Comparison of ENCODE assay signal across 21 cellular contexts in the genomic region with DNA sequence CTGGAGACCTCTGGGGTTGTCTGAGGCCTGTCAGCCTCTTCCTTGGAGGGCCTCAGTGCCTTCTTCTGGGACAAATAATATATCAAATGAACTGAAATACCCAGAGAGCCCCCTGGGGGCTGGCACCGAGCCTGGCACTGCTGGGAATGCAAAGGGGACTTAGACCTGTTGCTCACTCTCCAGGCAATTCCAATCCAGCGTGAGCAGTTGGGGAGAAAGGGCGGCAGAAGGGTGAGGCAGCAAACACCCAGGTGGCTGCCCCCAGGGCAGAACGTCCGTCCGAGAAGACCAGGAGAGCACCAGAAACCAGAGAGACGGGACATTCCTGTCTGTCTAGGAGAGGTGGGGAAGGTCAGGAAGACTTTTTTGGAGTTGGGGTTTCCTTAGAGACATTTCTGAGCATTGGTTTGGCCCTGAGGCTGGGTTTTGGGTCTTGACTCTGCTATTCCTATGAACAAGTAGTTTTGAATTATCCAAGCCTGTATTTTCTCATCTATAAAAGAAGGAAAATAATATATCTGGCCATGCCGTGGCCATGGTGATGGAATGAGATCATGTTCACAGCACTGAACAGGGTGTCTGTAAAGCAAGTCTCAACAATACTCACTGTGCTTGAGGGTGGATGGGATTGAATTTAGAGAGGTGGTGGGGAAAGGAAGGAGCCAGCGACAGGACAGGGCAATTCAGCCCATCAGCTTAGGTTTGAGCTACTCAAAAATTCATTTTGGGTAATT. TPM values are rescaled to one million over a fixed set of nuclear protein-coding genes. Genes with fewer than 3 reads are reported as not detected.
DNase-seq lines count a peak whose midpoint lies in the region; ATAC-seq, FAIRE-seq and TF ChIP-seq lines count a peak whose summit lies in the region.
"Had no signal": no experiment of that assay in that cellular context is flagged by ENCODE, and none has a peak within 500 bp of the region (broad histone marks: within the 10 kb centered on the region; RNA-seq: fewer than 3 reads in every experiment).

No MANE protein-coding gene starts in this region.

- TF ChIP-seq CTCF in breast epithelium (IDR thresholded peaks at IDR 0.05) (no peak), HepG2 (CRISPR knock-in tag; IDR thresholded peaks at IDR 0.05) (no peak), smooth muscle cell (IDR thresholded peaks at IDR 0.05; ENCODE audit: borderline replicate concordance, insufficient read depth, poor library complexity, severe bottlenecking) (no peak)

- H3K9me3 ChIP-seq in breast epithelium (no peaks in the 10 kb centered on the region), HepG2 (ENCODE audit: low read length) (no peaks in the 10 kb centered on the region), smooth muscle cell (replicated peaks; ENCODE audit: low read depth) (no peaks in the 10 kb centered on the region)
- H3K9me3 ChIP-seq: adrenal gland had no signal

- H3K27me3 ChIP-seq in breast epithelium (no peaks in the 10 kb centered on the region), HepG2 (ENCODE audit: control insufficient read depth in 1 of 2, insufficient read depth in 2 of 2, low read length in 2 of 2) (peaks cover 1 to 5% of the 10 kb centered on the region in 2 experiments; a peak in 2 of 5 replicates), smooth muscle cell (ENCODE audit: low read depth) (no peaks in the 10 kb centered on the region)
- H3K27me3 ChIP-seq: adrenal gland had no signal

- ATAC-seq in HepG2 = peak; percentile 35
- no peak for ATAC-seq in GM21360 (IDR thresholded peaks at IDR 0.05; ENCODE audit: unreplicated experiment)
- ATAC-seq: CD8-positive, alpha-beta T cell; K562 had no signal

- peak; percentile 17 for DNase-seq in HT-29 (ENCODE audit: low spot score)
- peak; percentile 74 to 79 for DNase-seq in breast epithelium (ENCODE audit: low spot score in 2 of 2)
- no peak for DNase-seq in HepG2 (ENCODE audit: low spot score)
- DNase-seq in smooth muscle cell (lab: John Stamatoyannopoulos, UW; ENCODE audit: unreplicated experiment) = no peak
- no peak for DNase-seq in ACHN
- no peak for DNase-seq in NCI-H2081 (lab: John Stamatoyannopoulos, UW)
- no peak for DNase-seq in activated CD4-positive, alpha-beta T cell treated with anti-CD3 and anti-CD28 coated beads, Interleukin-2, amount 50 U/mL, for 48 hours
- DNase-seq: CD8-positive, alpha-beta T cell; cortex of kidney; erythroblast; NCI-H1048; NCI-H2081 treated with DMSO at 0.1 percent for 48 hours; NCI-H82; RPMI8226; stimulated activated naive CD4-positive, alpha-beta T cell treated with Interleukin-2 at 50 U/mL for 16 hours; T-helper 1 cell; WERI-Rb-1 had no signal

- TF ChIP-seq POLR2A in breast epithelium (IDR thresholded peaks at IDR 0.05) (no peak), HepG2 (IDR thresholded peaks at IDR 0.05; ENCODE audit: insufficient read depth in 1 of 2, low read depth in 2 of 2, low read length in 2 of 2) (0 out of 4 replicates have a peak, but pooled peaks of 1 of the 2 experiments have one; percentile 1)

- in situ Hi-C loops in HepG2 (cut with HindIII; ENCODE audit: extremely low pct_ligation_motif_present, low pct_unique_long_range_greater_than_20kb) = no loop called here
- in situ Hi-C loops in ACHN (cut with HindIII; ENCODE audit: low pct_ligation_motif_present, low pct_unique_long_range_greater_than_20kb, low sequenced_read_pairs) = no loop called here

- CTCF ChIA-PET in HepG2 (lab: Yijun Ruan, JAX; ENCODE audit: low intra/inter-chr PET ratio, low total read pairs) = no interaction called here

- H3K4me2 ChIP-seq in HepG2 (ENCODE audit: low read depth, low read length) (peak overlapping the region; percentile 91), smooth muscle cell (peak overlapping the region; percentile 63)

- no peak for FAIRE-seq in HepG2 (lab: Jason Lieb, UNC)
- FAIRE-seq: islet of Langerhans, K562 had no signal

- no peak for TF ChIP-seq EP300 in HepG2 (IDR thresholded peaks at IDR 0.05; ENCODE audit: low read depth in 2 of 2, low read length in 2 of 2)
- no peak for TF ChIP-seq EP300 in HepG2 (CRISPR knock-in tag; IDR thresholded peaks at IDR 0.05; ENCODE audit: borderline replicate concordance)

- TF ChIP-seq RAD21 in HepG2 (CRISPR knock-in tag; IDR thresholded peaks at IDR 0.05) = no peak

- H3K4me3 ChIP-seq in breast epithelium = peak overlapping the region in 1 of 3 donors; percentile 15
- peak overlapping the region; percentile 45 to 71 (median 62) for H3K4me3 ChIP-seq in HepG2 (replicated peaks in 1 of 3; ENCODE audit: insufficient read depth in 1 of 3, low read depth in 2 of 3, low read length in 3 of 3)
- H3K4me3 ChIP-seq in smooth muscle cell = no peak overlapping the region
- H3K4me3 ChIP-seq: adrenal gland, K562 had no signal

- no peak overlapping the region for H2AFZ ChIP-seq in HepG2 (ENCODE audit: low read length)
- H2AFZ ChIP-seq in smooth muscle cell (ENCODE audit: low read depth) = peak overlapping the region; percentile 11

- TSS peak; percentile 94 for BruUV-seq in HepG2 (replicated peaks; lab: Mats Ljungman, UMichigan)

- no peaks in the 10 kb centered on the region for H3K36me3 ChIP-seq in breast epithelium
- H3K36me3 ChIP-seq in HepG2 (replicated peaks in 1 of 2; ENCODE audit: control insufficient read depth in 1 of 2, insufficient read depth in 2 of 2, low read length in 2 of 2) = no peaks in the 10 kb centered on the region
- no peaks in the 10 kb centered on the region for H3K36me3 ChIP-seq in smooth muscle cell (ENCODE audit: low read depth)
- H3K36me3 ChIP-seq: adrenal gland, WERI-Rb-1 had no signal

- POLR2A ChIA-PET in HepG2 (lab: Yijun Ruan, JAX) = interaction anchor here (0.8 to 1.0 kb wide), 2 partner anchors 23 to 35 kb away, joined by 3 to 4 read pairs; no protein-coding TSS in a partner anchor

- H3K27ac ChIP-seq in breast epithelium (peak overlapping the region; percentile 96 to 97), HepG2 (ENCODE audit: extremely low read length, insufficient read depth, low read length) (peak overlapping the region; percentile 81), smooth muscle cell (ENCODE audit: low read depth) (peak overlapping the region; percentile 77)
- H3K27ac ChIP-seq: WERI-Rb-1 had no signal

- H3K79me2 ChIP-seq in HepG2 (ENCODE audit: insufficient read depth, low read length) = no peaks in the 10 kb centered on the region
- H3K79me2 ChIP-seq in smooth muscle cell (ENCODE audit: low read depth) = no peaks in the 10 kb centered on the region

- 10% methylated on average over 9 of the region's 9 CpGs for WGBS in HepG2 (ENCODE audit: low lambda C conversion rate)
- 75% methylated on average over 9 of the region's 9 CpGs for WGBS in smooth muscle cell (ENCODE audit: low lambda C conversion rate)

- intact Hi-C loops in breast epithelium (cut with DNase I; ENCODE audit: low total_unique reads) (no loop called here), HepG2 (cut with micrococcal nuclease; ENCODE audit: unreplicated experiment) (no loop called here)

- peaks cover 24 to 37% of the 10 kb centered on the region in 2 donors for H3K4me1 ChIP-seq in breast epithelium
- peaks cover 55% of the 10 kb centered on the region for H3K4me1 ChIP-seq in HepG2 (ENCODE audit: insufficient read depth, low read length)
- H3K4me1 ChIP-seq in smooth muscle cell (ENCODE audit: low read depth) = peaks cover 18% of the 10 kb centered on the region

- no peaks in the 10 kb centered on the region for H3F3A ChIP-seq in smooth muscle cell (ENCODE audit: low read depth)

- H3K9ac ChIP-seq in HepG2 (ENCODE audit: insufficient read depth, low read depth, low read length) (peak overlapping the region; percentile 70), smooth muscle cell (ENCODE audit: low read depth) (peak overlapping the region; percentile 43)

- no peaks in the 10 kb centered on the region for H4K20me1 ChIP-seq in HepG2 (ENCODE audit: insufficient read depth, low read length)
- H4K20me1 ChIP-seq in smooth muscle cell (ENCODE audit: low read depth) = no peaks in the 10 kb centered on the region

RNA-seq across cellular contexts. Expression of a gene that starts 44.3 kb away (rescaled TPM):
- 15.1 and 17.1 TPM in 2 replicates for total RNA-seq in HT-29 (2014; rRNA removed; shearing (Covaris generic))
- total RNA-seq in breast epithelium = 10 to 100 TPM in 1 of 3 donors, 1 to 10 TPM in 2; 5.6 to 26.5 (median 6.1) TPM
- 0.04 TPM in 1 of 2 replicates, not detected in the other for total RNA-seq in HepG2 (2016; rRNA removed; fragmentation: Illumina TruSeq; extraction: Trizol)
- 0.10 TPM in 1 of 2 replicates, not detected in the other for total RNA-seq in HepG2 (2016; cell fraction: cytosol; rRNA removed; fragmentation: Illumina TruSeq; extraction: Trizol; ENCODE audit: low read depth)
- total RNA-seq in HepG2 (2016; cell fraction: insoluble cytoplasmic fraction; rRNA removed; fragmentation: Illumina TruSeq; extraction: Trizol) = 0.02 TPM in 1 of 2 replicates, not detected in the other
- total RNA-seq in HepG2 (2016; cell fraction: membrane; rRNA removed; fragmentation: Illumina TruSeq; extraction: Trizol) = 0.07 TPM in 1 of 2 replicates, not detected in the other
- total RNA-seq in HepG2 (2016; cell fraction: nucleus; rRNA removed; fragmentation: Illumina TruSeq; extraction: Trizol) = 0.06 TPM in 1 of 2 replicates, not detected in the other
- polyA plus RNA-seq in HepG2 (2011; rRNA removed) = 0.01 TPM in 1 of 2 replicates, not detected in the other
- 0.01 TPM in 1 of 2 replicates, not detected in the other for polyA plus RNA-seq in HepG2 (2011; cell fraction: cytosol; rRNA removed)
- not detected in 2 replicates for polyA plus RNA-seq in HepG2 (2011; cell fraction: nucleus; rRNA removed)
- polyA plus RNA-seq in HepG2 (2012) = 0.03 and 0.09 TPM in 2 replicates
- polyA plus RNA-seq in HepG2 (2016; cell fraction: cytosol; fragmentation: Illumina TruSeq; extraction: Trizol; ENCODE audit: low read depth) = not detected in 2 replicates
- polyA plus RNA-seq in HepG2 (2016; cell fraction: insoluble cytoplasmic fraction; fragmentation: Illumina TruSeq; extraction: Trizol; ENCODE audit: low read depth) = not detected in 2 replicates
- polyA plus RNA-seq in HepG2 (2016; cell fraction: membrane; fragmentation: Illumina TruSeq; extraction: Trizol; ENCODE audit: low read depth) = not detected in 2 replicates
- not detected in 2 replicates for polyA plus RNA-seq in HepG2 (2016; cell fraction: nucleus; fragmentation: Illumina TruSeq; extraction: Trizol; ENCODE audit: insufficient read depth, low read depth)
- 0.12 and 4.7 TPM in 2 replicates for polyA minus RNA-seq in HepG2 (2011; rRNA and poly(A)+ RNA removed; ENCODE audit: low replicate concordance)
- not detected in 2 replicates for polyA minus RNA-seq in HepG2 (2011; cell fraction: cytosol; rRNA and poly(A)+ RNA removed)
- polyA minus RNA-seq in HepG2 (2011; cell fraction: nucleus; rRNA and poly(A)+ RNA removed) = 0.13 TPM in 1 of 2 replicates, not detected in the other
- total RNA-seq in smooth muscle cell = 0.45 and 0.63 TPM in 2 replicates
- polyA plus RNA-seq in smooth muscle cell = 0.48 TPM in 1 of 2 replicates, not detected in the other
- total RNA-seq: CD8-positive, alpha-beta T cell; K562 had no signal
- polyA plus RNA-seq: K562 had no signal

Comparison
In these comparisons a context has a peak if more than half of its experiments do, and no peak if none do; other contexts are left out.
1. DNase-seq: peak in HT-29 (single experiment) and breast epithelium (2 of 2); none in HepG2 (single experiment), smooth muscle cell (single experiment), ACHN (single experiment), NCI-H2081 (0 of 2) and activated CD4-positive, alpha-beta T cell treated with anti-CD3 and anti-CD28 coated beads, Interleukin-2, amount 50 U/mL, for 48 hours (0 of 2).
2. Peak in every context shown above with its lines, with median percentiles within 50 percentile points of each other: H3K27ac ChIP-seq.